9 cellular contexts compared by ENCODE assay signal in the genomic region with DNA sequence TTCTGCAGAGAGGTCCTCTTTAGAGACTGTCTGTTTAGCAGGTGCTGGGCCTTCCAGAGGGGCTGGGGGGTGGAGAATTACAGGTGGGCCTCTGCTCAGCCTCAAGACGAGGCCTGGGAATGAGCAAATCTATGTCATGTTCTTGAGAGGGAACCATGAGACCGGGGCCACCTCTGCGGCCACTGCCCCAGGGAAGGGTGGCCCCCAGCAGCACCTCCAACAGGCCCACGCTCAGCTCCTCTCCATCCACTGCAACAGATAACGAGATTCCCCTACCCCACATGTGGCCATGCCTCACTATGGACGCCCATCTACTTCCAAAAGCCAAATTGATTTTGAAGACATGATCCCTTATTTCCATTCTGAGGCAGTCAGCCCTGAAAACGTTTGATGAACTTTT.
"Had no signal": no experiment of that assay in that cellular context is flagged by ENCODE, and none has a peak within 500 bp of the region (broad histone marks: within the 10 kb centered on the region; RNA-seq: fewer than 3 reads in every experiment).

No MANE protein-coding gene starts in this region.

- ATAC-seq: GM23338 had no signal

- H3K9ac ChIP-seq: KMS-11 had no signal

- FAIRE-seq: HepG2 had no signal

- H3K4me3 ChIP-seq: GM23338, HAP-1 had no signal

- H3K27ac Mint-ChIP-seq: GM23338, HFFc6, IgD-negative memory B cell had no signal

- H3K4me1 ChIP-seq: HAP-1 had no signal

- H3K9me3 ChIP-seq: HAP-1 had no signal

- H3K36me3 ChIP-seq: HAP-1 had no signal

- H3K4me3 Mint-ChIP-seq: GM23338, HFFc6, IgD-negative memory B cell had no signal

- DNase-seq: H7, HFFc6, KBM-7 had no signal

- H3K4me1 Mint-ChIP-seq: IgD-negative memory B cell had no signal

- H3K27ac ChIP-seq: HL-60, KMS-11 had no signal

- H3K27me3 Mint-ChIP-seq: IgD-negative memory B cell had no signal

- H3K4me2 ChIP-seq: GM23338, KMS-11 had no signal
